16 cellular contexts compared by ENCODE assay signal in genomic region chr1:201429771-201430501, GRCh38. TPM values are rescaled to one million over a fixed set of nuclear protein-coding genes. Genes with fewer than 3 reads are reported as not detected.
"Had no signal": no experiment of that assay in that cellular context is flagged by ENCODE, and none has a peak within 500 bp of the region (broad histone marks: within the 10 kb centered on the region; RNA-seq: fewer than 3 reads in every experiment).

No MANE protein-coding gene starts in this region.

- H3K4me1 ChIP-seq: left lung, pancreas, upper lobe of right lung had no signal

- H3K36me3 ChIP-seq: brain microvascular endothelial cell, esophagus squamous epithelium, heart left ventricle, left lung, pancreas, upper lobe of right lung had no signal

- DNase-seq: activated B cell treated with CpG ODN at 0.5 μM for 24 hours; activated CD4-positive, alpha-beta T cell treated with anti-CD3 and anti-CD28 coated beads, Interleukin-2, amount 10 ng/mL, durations not matched to agents 7 days and 5 days; amygdala; brain microvascular endothelial cell; esophagus squamous epithelium; foreskin fibroblast; left lung; T-helper 2 cell; upper lobe of right lung had no signal

- H3K9me3 ChIP-seq: esophagus squamous epithelium, heart left ventricle, left lung, pancreas, upper lobe of right lung had no signal

- H3K4me3 ChIP-seq: dorsolateral prefrontal cortex, esophagus squamous epithelium, heart left ventricle, left lung, pancreas, upper lobe of right lung had no signal

- ATAC-seq: left lung; stimulated activated memory B cell treated with anti-CD40 and anti-IgM and Interleukin-4, amounts not matched to agents 10 μg/mL and 1 μg/mL and 100 μg/mL, for 72 hours; upper lobe of right lung had no signal

- H3K27ac ChIP-seq: brain microvascular endothelial cell, dorsolateral prefrontal cortex, esophagus squamous epithelium, left lung, pancreas, upper lobe of right lung had no signal

- H3K27me3 ChIP-seq: brain microvascular endothelial cell, dorsolateral prefrontal cortex, heart left ventricle, left lung, pancreas, upper lobe of right lung had no signal

RNA-seq across cellular contexts. Expression of gene TNNI1, which starts 8.4 kb away (rescaled TPM):
- total RNA-seq: activated B cell treated with CpG ODN at 0.5 μM for 24 hours; activated CD4-positive, alpha-beta T cell treated with anti-CD3 and anti-CD28 coated beads, Interleukin-2, amount 10 ng/mL, durations not matched to agents 7 days and 5 days; activated T-helper 2 cell treated with anti-CD3 and anti-CD28 coated beads, Interferon-gamma antibody, Interleukin-2, Interleukin-4, amounts not matched to agents 10 μg/mL and 5 μg/mL and 100 μg/mL, durations not matched to agents 14 hours and 24 hours and 36 hours; esophagus squamous epithelium; pancreas; subcutaneous adipose tissue had no signal

RNA-seq across cellular contexts. Expression of gene LAD1, which starts 30.8 kb away (rescaled TPM):
- total RNA-seq: activated B cell treated with CpG ODN at 0.5 μM for 24 hours; activated CD4-positive, alpha-beta T cell treated with anti-CD3 and anti-CD28 coated beads, Interleukin-2, amount 10 ng/mL, durations not matched to agents 7 days and 5 days; activated T-helper 2 cell treated with anti-CD3 and anti-CD28 coated beads, Interferon-gamma antibody, Interleukin-2, Interleukin-4, amounts not matched to agents 10 μg/mL and 5 μg/mL and 100 μg/mL, durations not matched to agents 14 hours and 24 hours and 36 hours had no signal
- polyA plus RNA-seq: neural cell had no signal

RNA-seq across cellular contexts. Expression of gene TNNT2, which starts 52.5 kb away (rescaled TPM):
- total RNA-seq: activated B cell treated with CpG ODN at 0.5 μM for 24 hours; activated CD4-positive, alpha-beta T cell treated with anti-CD3 and anti-CD28 coated beads, Interleukin-2, amount 10 ng/mL, durations not matched to agents 7 days and 5 days; activated T-helper 2 cell treated with anti-CD3 and anti-CD28 coated beads, Interferon-gamma antibody, Interleukin-2, Interleukin-4, amounts not matched to agents 10 μg/mL and 5 μg/mL and 100 μg/mL, durations not matched to agents 14 hours and 24 hours and 36 hours; subcutaneous adipose tissue had no signal
- polyA plus RNA-seq: neural cell had no signal
